Comparison of ENCODE assay signal across 1 cellular context in genomic region chr17:10156082-10156445, GRCh38.
TF ChIP-seq lines count a peak whose summit lies in the region.

No MANE protein-coding gene starts in this region.

TF ChIP-seq in SK-N-SH, 30 proteins besides CTCF, POLR2A, EP300 and RAD21 (continued from another document):
- TF ChIP-seq USF2 (IDR thresholded peaks at IDR 0.05; ENCODE audit: borderline replicate concordance, low read depth, low read length) (no peak), TCF12 (IDR thresholded peaks at IDR 0.05) (no peak), MXI1 (IDR thresholded peaks at IDR 0.05; ENCODE audit: low read depth, low read length) (no peak), SMC3 (IDR thresholded peaks at IDR 0.05; ENCODE audit: low read depth, low read length) (no peak)
